8 cellular contexts compared by ENCODE assay signal in genomic region chr11:85694385-85694980, GRCh38. TPM values are rescaled to one million over a fixed set of nuclear protein-coding genes. Genes with fewer than 3 reads are reported as not detected.
DNase-seq lines count a peak whose midpoint lies in the region; ATAC-seq, FAIRE-seq and TF ChIP-seq lines count a peak whose summit lies in the region.

No MANE protein-coding gene starts in this region.

- peaks cover 21% of the 10 kb centered on the region; the same call in 1 of the 2 replicates for H3K27me3 ChIP-seq in BE2C

- H3K9me3 Mint-ChIP-seq in nephron, result no peaks in the 10 kb centered on the region

- ATAC-seq in HG03108 (IDR thresholded peaks at IDR 0.05; ENCODE audit: unreplicated experiment), result no peak

- peak overlapping the region in 1 of 3 experiments; percentile 49 for H3K27ac Mint-ChIP-seq in nephron

- DNase-seq in BE2C (no peak), GM18507 (ENCODE audit: extremely low spot score, insufficient read length, low read depth) (no peak), NCI-H226 (peak; percentile 16), coronary artery (ENCODE audit: low spot score) (no peak), NCI-H1048 (lab: John Stamatoyannopoulos, UW) (no peak), NOMO-1 treated with DMSO at 0.1 percent for 48 hours (lab: John Stamatoyannopoulos, UW; ENCODE audit: unreplicated experiment) (no peak)

- H3K4me3 ChIP-seq in BE2C (ENCODE audit: low read depth, low read length) (no peak overlapping the region), coronary artery (no peak overlapping the region)

- peak; percentile 48 for TF ChIP-seq CTCF in BE2C (IDR thresholded peaks at IDR 0.05; ENCODE audit: low read depth, low read length)
- peak; percentile 40 for TF ChIP-seq CTCF in coronary artery (IDR thresholded peaks at IDR 0.05)
- peak; percentile 58 to 62 (median 60) for TF ChIP-seq CTCF in nephron (IDR thresholded peaks at IDR 0.05; ENCODE audit: unreplicated experiment in 3 of 3)

- H3K27me3 Mint-ChIP-seq in nephron (ENCODE audit: low read depth), result no peaks in the 10 kb centered on the region

- no peaks in the 10 kb centered on the region for H3K36me3 ChIP-seq in BE2C

- FAIRE-seq in GM18507 (lab: Jason Lieb, UNC), result peak; percentile 61

- H3K4me1 Mint-ChIP-seq in nephron, result peaks cover under 1% of the 10 kb centered on the region

- no peaks in the 10 kb centered on the region for H3K36me3 Mint-ChIP-seq in nephron (ENCODE audit: low read depth)

- no peaks in the 10 kb centered on the region for H3K9me3 ChIP-seq in BE2C

- no peaks in the 10 kb centered on the region for H3K4me1 ChIP-seq in BE2C

- H3K27ac ChIP-seq in coronary artery, result no peak overlapping the region

- H3K4me3 Mint-ChIP-seq in nephron, result no peak overlapping the region

RNA-seq across cellular contexts. Expression of gene CCDC89, which starts 8.5 kb away (rescaled TPM):
- 3.0 TPM for polyA plus RNA-seq in BE2C (2012; ENCODE audit: insufficient read depth, insufficient read length, low read depth)

RNA-seq across cellular contexts. Expression of gene CREBZF, which starts 29.6 kb away (rescaled TPM):
- polyA plus RNA-seq in BE2C (2012; ENCODE audit: insufficient read depth, insufficient read length, low read depth), result 54.1 TPM

RNA-seq across cellular contexts. Expression of gene TMEM126A, which starts 46.7 kb away (rescaled TPM):
- polyA plus RNA-seq in BE2C (2012; ENCODE audit: insufficient read depth, insufficient read length, low read depth), result 32.6 TPM
